Comparison of ENCODE assay signal across 20 cellular contexts in genomic region chr13:60074397-60074796, GRCh38.
DNase-seq lines count a peak whose midpoint lies in the region; ATAC-seq and TF ChIP-seq lines count a peak whose summit lies in the region.
"Had no signal": no experiment of that assay in that cellular context is flagged by ENCODE, and none has a peak within 500 bp of the region (broad histone marks: within the 10 kb centered on the region; RNA-seq: fewer than 3 reads in every experiment).

No MANE protein-coding gene starts in this region.

- H2AK5ac ChIP-seq in mesendoderm (ENCODE audit: low read length), result no peak overlapping the region

- no peak overlapping the region for H3K18ac ChIP-seq in mesendoderm (ENCODE audit: low read length)

- H4K8ac ChIP-seq in mesendoderm (ENCODE audit: low read depth, low read length), result no peak overlapping the region

- H3K56ac ChIP-seq in mesendoderm (ENCODE audit: low read length), result no peak overlapping the region

- peaks cover 26% of the 10 kb centered on the region for H3K36me3 Mint-ChIP-seq in nephron progenitor cell (ENCODE audit: low read depth)

- no peaks in the 10 kb centered on the region for H3K27me3 Mint-ChIP-seq in nephron progenitor cell (ENCODE audit: low read depth, poor library complexity)
- H3K27me3 Mint-ChIP-seq: CD8-positive, alpha-beta memory T cell had no signal

- no peaks in the 10 kb centered on the region for H3K4me1 Mint-ChIP-seq in nephron progenitor cell
- H3K4me1 Mint-ChIP-seq: CD8-positive, alpha-beta memory T cell had no signal

- no peak overlapping the region for H4K5ac ChIP-seq in mesendoderm (ENCODE audit: low read length)

- no peak overlapping the region for H2BK15ac ChIP-seq in mesendoderm (replicated peaks; ENCODE audit: low read depth)

- intact Hi-C loops in cardiac septum (cut with DNase I), result no loop called here

- peaks cover 16% of the 10 kb centered on the region for H3K9me3 Mint-ChIP-seq in nephron progenitor cell
- H3K9me3 Mint-ChIP-seq: CD8-positive, alpha-beta memory T cell had no signal

- H3K27me3 ChIP-seq in mesendoderm (ENCODE audit: insufficient read depth, low read length, poor library complexity), result no peaks in the 10 kb centered on the region
- H3K27me3 ChIP-seq: BLaER1, SJSA1 had no signal

- no peaks in the 10 kb centered on the region for H3K79me2 ChIP-seq in mesendoderm (ENCODE audit: control insufficient read depth, insufficient read depth, low read length)

- no CpG with 5 or more reads among the region's 2 CpGs for WGBS in mesendoderm (ENCODE audit: extremely low coverage, insufficient coverage, low lambda C conversion rate)

- no peak overlapping the region for H2BK5ac ChIP-seq in mesendoderm (ENCODE audit: low read length)

- no peak overlapping the region for H3K23ac ChIP-seq in mesendoderm (ENCODE audit: low read length)

- peak overlapping the region; percentile 13 for H3K27ac Mint-ChIP-seq in nephron progenitor cell
- H3K27ac Mint-ChIP-seq: CD8-positive, alpha-beta memory T cell had no signal

- no peak overlapping the region for H3K4me3 Mint-ChIP-seq in nephron progenitor cell
- H3K4me3 Mint-ChIP-seq: CD8-positive, alpha-beta memory T cell had no signal

- no peaks in the 10 kb centered on the region for H3K4me1 ChIP-seq in mesendoderm (ENCODE audit: control insufficient read depth, low read depth, low read length)
- H3K4me1 ChIP-seq: BLaER1, SJSA1 had no signal

- no peak for TF ChIP-seq CTCF in nephron progenitor cell (IDR thresholded peaks at IDR 0.05)

- H2BK120ac ChIP-seq in mesendoderm (ENCODE audit: low read depth, low read length), result no peak overlapping the region

- ATAC-seq in GM19324 (IDR thresholded peaks at IDR 0.05; ENCODE audit: low FRiP score, unreplicated experiment) (peak; percentile 44), HG02852 (IDR thresholded peaks at IDR 0.05; ENCODE audit: unreplicated experiment) (peak; percentile 89), GM18858 (IDR thresholded peaks at IDR 0.05; ENCODE audit: unreplicated experiment) (no peak)

- no peak overlapping the region for H3K4ac ChIP-seq in mesendoderm (ENCODE audit: low read depth, low read length)

- H3K27ac ChIP-seq in mesendoderm (ENCODE audit: low read depth, low read length), result no peak overlapping the region
- H3K27ac ChIP-seq: BLaER1, RWPE1, SJSA1 had no signal

- no peak overlapping the region for H3K4me2 ChIP-seq in mesendoderm (ENCODE audit: low read length)
- H3K4me2 ChIP-seq: BLaER1 had no signal

- DNase-seq in MV-4-11 (lab: John Stamatoyannopoulos, UW), result peak; percentile 63
- DNase-seq in nephron progenitor cell, result no peak
- DNase-seq in mesendoderm, result no peak
- DNase-seq in cardiac septum (ENCODE audit: low spot score), result no peak
- DNase-seq in activated CD4-positive, alpha-beta T cell treated with anti-CD3 and anti-CD28 coated beads, Interleukin-2, amount 50 U/mL, for 4 hours, result no peak
- DNase-seq: CD8-positive, alpha-beta memory T cell; DMS 273 treated with DMSO at 0.1 percent for 48 hours; EL; Kasumi-1; NCI-H1436; NCI-H2081 treated with DMSO at 0.1 percent for 48 hours; NCI-H2227 treated with DMSO at 0.1 percent for 48 hours; NCI-H526; OCI-M1 had no signal

- H3K4me3 ChIP-seq in mesendoderm (ENCODE audit: low read length), result no peak overlapping the region
- H3K4me3 ChIP-seq: BLaER1, SJSA1 had no signal

- H3K9ac ChIP-seq in mesendoderm (ENCODE audit: low read length), result no peak overlapping the region
- H3K9ac ChIP-seq: BLaER1 had no signal

- H3K36me3 ChIP-seq in mesendoderm (ENCODE audit: control insufficient read depth, insufficient read depth, low read length), result no peaks in the 10 kb centered on the region

- H3K79me1 ChIP-seq in mesendoderm (ENCODE audit: low read length), result peaks cover 4% of the 10 kb centered on the region
